ENCODE assay signal across 1 cellular context in the genomic region with DNA sequence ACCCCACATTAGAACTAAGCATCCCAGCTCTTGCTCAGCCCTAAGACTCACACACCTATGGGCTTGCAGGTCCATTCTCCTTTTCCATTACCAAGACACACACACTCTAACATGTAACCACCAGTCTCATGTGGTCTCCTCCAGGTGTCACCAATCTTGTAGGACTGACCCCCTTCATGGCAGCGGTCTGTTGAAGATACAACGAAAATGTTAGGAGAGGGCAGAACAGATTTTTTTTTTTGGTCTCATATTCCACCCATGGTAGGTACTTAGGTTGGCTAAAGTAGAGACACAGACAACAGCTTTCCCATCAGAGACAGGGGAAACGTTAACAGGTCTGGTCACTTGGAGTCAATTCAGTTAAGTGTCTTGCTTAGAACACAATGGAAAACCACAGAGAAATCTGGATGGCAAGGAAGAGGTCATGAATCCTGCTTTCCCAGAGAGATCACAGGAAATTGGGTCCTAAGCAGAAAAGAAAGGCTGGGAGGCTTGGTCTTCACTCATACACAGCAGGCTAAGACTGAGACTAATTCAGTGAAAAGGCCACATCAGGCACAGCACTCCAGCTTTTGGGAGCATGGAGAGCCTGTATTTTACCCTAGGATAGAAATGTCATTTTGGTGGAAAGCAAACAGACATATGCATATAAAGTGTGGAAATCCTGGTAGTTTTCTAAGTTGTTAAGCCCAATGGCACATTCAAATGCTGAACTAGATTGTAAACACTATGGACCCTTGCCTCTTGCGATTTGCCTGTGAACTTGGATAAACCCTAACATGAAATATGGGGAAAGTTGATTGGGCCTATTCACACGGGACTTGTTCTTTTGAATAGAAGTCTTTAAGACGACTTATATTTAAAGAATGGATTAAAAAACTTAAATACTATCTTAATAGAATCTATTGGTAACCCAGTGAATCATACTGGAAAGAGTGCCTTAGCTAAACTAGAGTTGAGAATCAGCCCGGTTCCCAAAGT.
TF ChIP-seq lines count a peak whose summit lies in the region.

No MANE protein-coding gene starts in this region.

TF ChIP-seq in HepG2, 621 proteins besides CTCF, POLR2A, EP300 and RAD21 (continued from another document and continues in another):
- TF ChIP-seq HIVEP1 (CRISPR knock-in tag; IDR thresholded peaks at IDR 0.05) (no peak), TEAD2 (CRISPR knock-in tag; IDR thresholded peaks at IDR 0.05) (no peak), ZNF326 (CRISPR knock-in tag; IDR thresholded peaks at IDR 0.05; ENCODE audit: borderline replicate concordance) (no peak), ZNF232 (CRISPR knock-in tag; IDR thresholded peaks at IDR 0.05; ENCODE audit: borderline replicate concordance) (no peak), ZNF790 (CRISPR knock-in tag; IDR thresholded peaks at IDR 0.05; ENCODE audit: borderline replicate concordance) (no peak), HHEX (CRISPR knock-in tag; IDR thresholded peaks at IDR 0.05) (no peak), HOXA9 (CRISPR knock-in tag; IDR thresholded peaks at IDR 0.05; ENCODE audit: borderline replicate concordance) (no peak), PAWR (CRISPR knock-in tag; IDR thresholded peaks at IDR 0.05; ENCODE audit: borderline replicate concordance) (no peak), SALL1 (CRISPR knock-in tag; IDR thresholded peaks at IDR 0.05) (no peak; the same call in 1 of the 2 replicates), RFX3 (CRISPR knock-in tag; IDR thresholded peaks at IDR 0.05) (no peak), ZNF788 (CRISPR knock-in tag; IDR thresholded peaks at IDR 0.05; ENCODE audit: borderline replicate concordance) (0 out of 2 replicates have a peak, but pooled peaks have one; percentile 37), SMAD9 (CRISPR knock-in tag; IDR thresholded peaks at IDR 0.05) (no peak), PAXIP1 (CRISPR knock-in tag; conservative IDR thresholded peaks at IDR 0.05) (no peak), GATAD2A (CRISPR knock-in tag; IDR thresholded peaks at IDR 0.05) (no peak), USF2 (IDR thresholded peaks at IDR 0.05; ENCODE audit: low read depth, low read length) (no peak), USF2 (CRISPR knock-in tag; IDR thresholded peaks at IDR 0.05; ENCODE audit: borderline replicate concordance) (no peak), ATF3 (CRISPR knock-in tag; IDR thresholded peaks at IDR 0.05) (no peak), ZNF329 (CRISPR knock-in tag; IDR thresholded peaks at IDR 0.05; ENCODE audit: low read depth) (no peak), MBD4 (IDR thresholded peaks at IDR 0.05; ENCODE audit: borderline replicate concordance, low read length) (no peak), ZBTB7B (CRISPR knock-in tag; IDR thresholded peaks at IDR 0.05) (no peak), ZNF407 (CRISPR knock-in tag; IDR thresholded peaks at IDR 0.05; ENCODE audit: not compliant biosample characterization) (no peak), ZNF160 (CRISPR knock-in tag; IDR thresholded peaks at IDR 0.05) (no peak), HMGA1 (CRISPR knock-in tag; conservative IDR thresholded peaks at IDR 0.05) (no peak), ZFP37 (CRISPR knock-in tag; IDR thresholded peaks at IDR 0.05; ENCODE audit: borderline replicate concordance) (no peak), TP53 (CRISPR knock-in tag; conservative IDR thresholded peaks at IDR 0.05) (no peak), ZNF382 (CRISPR knock-in tag; IDR thresholded peaks at IDR 0.05; ENCODE audit: borderline replicate concordance) (0 out of 2 replicates have a peak, but pooled peaks have one; percentile 66), ZNF607 (CRISPR knock-in tag; IDR thresholded peaks at IDR 0.05; ENCODE audit: borderline replicate concordance) (no peak), MED1 (CRISPR knock-in tag; IDR thresholded peaks at IDR 0.05) (peak; percentile 19; the same call in 1 of the 2 replicates)
- TF ChIP-seq, protein P1, sequence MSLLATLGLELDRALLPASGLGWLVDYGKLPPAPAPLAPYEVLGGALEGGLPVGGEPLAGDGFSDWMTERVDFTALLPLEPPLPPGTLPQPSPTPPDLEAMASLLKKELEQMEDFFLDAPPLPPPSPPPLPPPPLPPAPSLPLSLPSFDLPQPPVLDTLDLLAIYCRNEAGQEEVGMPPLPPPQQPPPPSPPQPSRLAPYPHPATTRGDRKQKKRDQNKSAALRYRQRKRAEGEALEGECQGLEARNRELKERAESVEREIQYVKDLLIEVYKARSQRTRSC (CRISPR knock-in tag; IDR thresholded peaks at IDR 0.05; ENCODE audit: low read depth), result no peak
- TF ChIP-seq, protein P2, sequence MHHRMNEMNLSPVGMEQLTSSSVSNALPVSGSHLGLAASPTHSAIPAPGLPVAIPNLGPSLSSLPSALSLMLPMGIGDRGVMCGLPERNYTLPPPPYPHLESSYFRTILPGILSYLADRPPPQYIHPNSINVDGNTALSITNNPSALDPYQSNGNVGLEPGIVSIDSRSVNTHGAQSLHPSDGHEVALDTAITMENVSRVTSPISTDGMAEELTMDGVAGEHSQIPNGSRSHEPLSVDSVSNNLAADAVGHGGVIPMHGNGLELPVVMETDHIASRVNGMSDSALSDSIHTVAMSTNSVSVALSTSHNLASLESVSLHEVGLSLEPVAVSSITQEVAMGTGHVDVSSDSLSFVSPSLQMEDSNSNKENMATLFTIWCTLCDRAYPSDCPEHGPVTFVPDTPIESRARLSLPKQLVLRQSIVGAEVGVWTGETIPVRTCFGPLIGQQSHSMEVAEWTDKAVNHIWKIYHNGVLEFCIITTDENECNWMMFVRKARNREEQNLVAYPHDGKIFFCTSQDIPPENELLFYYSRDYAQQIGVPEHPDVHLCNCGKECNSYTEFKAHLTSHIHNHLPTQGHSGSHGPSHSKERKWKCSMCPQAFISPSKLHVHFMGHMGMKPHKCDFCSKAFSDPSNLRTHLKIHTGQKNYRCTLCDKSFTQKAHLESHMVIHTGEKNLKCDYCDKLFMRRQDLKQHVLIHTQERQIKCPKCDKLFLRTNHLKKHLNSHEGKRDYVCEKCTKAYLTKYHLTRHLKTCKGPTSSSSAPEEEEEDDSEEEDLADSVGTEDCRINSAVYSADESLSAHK (CRISPR knock-in tag; IDR thresholded peaks at IDR 0.05; ENCODE audit: borderline replicate concordance), result no peak
- TF ChIP-seq, protein P3, sequence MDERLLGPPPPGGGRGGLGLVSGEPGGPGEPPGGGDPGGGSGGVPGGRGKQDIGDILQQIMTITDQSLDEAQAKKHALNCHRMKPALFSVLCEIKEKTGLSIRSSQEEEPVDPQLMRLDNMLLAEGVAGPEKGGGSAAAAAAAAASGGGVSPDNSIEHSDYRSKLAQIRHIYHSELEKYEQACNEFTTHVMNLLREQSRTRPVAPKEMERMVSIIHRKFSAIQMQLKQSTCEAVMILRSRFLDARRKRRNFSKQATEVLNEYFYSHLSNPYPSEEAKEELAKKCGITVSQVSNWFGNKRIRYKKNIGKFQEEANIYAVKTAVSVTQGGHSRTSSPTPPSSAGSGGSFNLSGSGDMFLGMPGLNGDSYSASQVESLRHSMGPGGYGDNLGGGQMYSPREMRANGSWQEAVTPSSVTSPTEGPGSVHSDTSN (CRISPR knock-in tag; IDR thresholded peaks at IDR 0.05), result no peak
- TF ChIP-seq, protein P4, sequence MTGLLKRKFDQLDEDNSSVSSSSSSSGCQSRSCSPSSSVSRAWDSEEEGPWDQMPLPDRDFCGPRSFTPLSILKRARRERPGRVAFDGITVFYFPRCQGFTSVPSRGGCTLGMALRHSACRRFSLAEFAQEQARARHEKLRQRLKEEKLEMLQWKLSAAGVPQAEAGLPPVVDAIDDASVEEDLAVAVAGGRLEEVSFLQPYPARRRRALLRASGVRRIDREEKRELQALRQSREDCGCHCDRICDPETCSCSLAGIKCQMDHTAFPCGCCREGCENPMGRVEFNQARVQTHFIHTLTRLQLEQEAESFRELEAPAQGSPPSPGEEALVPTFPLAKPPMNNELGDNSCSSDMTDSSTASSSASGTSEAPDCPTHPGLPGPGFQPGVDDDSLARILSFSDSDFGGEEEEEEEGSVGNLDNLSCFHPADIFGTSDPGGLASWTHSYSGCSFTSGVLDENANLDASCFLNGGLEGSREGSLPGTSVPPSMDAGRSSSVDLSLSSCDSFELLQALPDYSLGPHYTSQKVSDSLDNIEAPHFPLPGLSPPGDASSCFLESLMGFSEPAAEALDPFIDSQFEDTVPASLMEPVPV (CRISPR knock-in tag; IDR thresholded peaks at IDR 0.05), result 0 out of 2 replicates have a peak, but pooled peaks have one; percentile 29
